30 cellular contexts compared by ENCODE assay signal in the genomic region with DNA sequence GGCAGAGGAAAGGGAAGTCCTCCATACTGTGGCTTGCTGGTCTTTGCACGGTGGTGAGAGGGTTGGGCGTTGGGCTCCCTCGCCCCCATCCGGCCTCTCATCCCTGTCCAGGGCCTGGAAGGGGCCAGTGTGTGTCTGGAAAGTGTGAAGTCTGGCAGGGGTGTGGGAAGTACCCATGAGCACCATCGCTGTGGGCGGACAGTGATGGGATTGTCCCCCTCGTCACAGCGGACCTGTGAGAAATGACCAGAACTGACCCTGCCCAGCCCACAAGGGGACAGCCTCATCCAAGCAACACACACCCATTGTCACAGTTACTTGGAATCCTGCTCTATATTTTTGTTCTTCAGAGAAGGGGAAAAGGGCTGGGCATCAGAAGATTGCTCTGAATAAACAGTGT.
"Had no signal": no experiment of that assay in that cellular context is flagged by ENCODE, and none has a peak within 500 bp of the region (broad histone marks: within the 10 kb centered on the region; RNA-seq: fewer than 3 reads in every experiment).

No MANE protein-coding gene starts in this region.

- H3K4me3 Mint-ChIP-seq: effector memory CD8-positive, alpha-beta T cell; immature natural killer cell; mesothelial cell of epicardium; naive B cell; natural killer cell treated with Interleukin-12 subunit alpha and Interleukin-12 subunit beta and Interleukin-15 and Interleukin-18, amount 100 ng/mL, for 72 hours; stimulated activated effector memory CD8-positive, alpha-beta T cell treated with anti-CD3 and anti-CD28 coated beads, Interleukin-12 subunit alpha, Interleukin-12 subunit beta, amount 100 ng/mL, for 72 hours had no signal

- H3K9me3 ChIP-seq: esophagus squamous epithelium, heart right ventricle, mucosa of descending colon, ovary, sigmoid colon, stomach, thyroid gland, uterus had no signal

- H3K4me3 ChIP-seq: esophagus squamous epithelium, mucosa of descending colon, ovary, sigmoid colon, stomach, thyroid gland, uterus had no signal

- H3K4me1 Mint-ChIP-seq: immature natural killer cell; mesothelial cell of epicardium; stimulated activated effector memory CD8-positive, alpha-beta T cell treated with anti-CD3 and anti-CD28 coated beads, Interleukin-12 subunit alpha, Interleukin-12 subunit beta, amount 100 ng/mL, for 72 hours had no signal

- H3K9me3 Mint-ChIP-seq: effector memory CD8-positive, alpha-beta T cell; immature natural killer cell; natural killer cell treated with Interleukin-12 subunit alpha and Interleukin-12 subunit beta and Interleukin-15 and Interleukin-18, amount 100 ng/mL, for 72 hours; stimulated activated effector memory CD8-positive, alpha-beta T cell treated with anti-CD3 and anti-CD28 coated beads, Interleukin-12 subunit alpha, Interleukin-12 subunit beta, amount 100 ng/mL, for 72 hours had no signal

- H3K4me1 ChIP-seq: sigmoid colon, uterus had no signal

- H3K36me3 ChIP-seq: esophagus squamous epithelium, ovary, sigmoid colon, stomach, thyroid gland, uterus had no signal

- H3K36me3 Mint-ChIP-seq: immature natural killer cell; mesothelial cell of epicardium; natural killer cell treated with Interleukin-12 subunit alpha and Interleukin-12 subunit beta and Interleukin-15 and Interleukin-18, amount 100 ng/mL, for 72 hours had no signal

- H3K27ac ChIP-seq: esophagus squamous epithelium, ovary, sigmoid colon, stomach, thyroid gland, uterus had no signal

- ATAC-seq: effector memory CD8-positive, alpha-beta T cell; mucosa of descending colon; stimulated activated effector memory CD8-positive, alpha-beta T cell treated with anti-CD3 and anti-CD28 coated beads, Interleukin-12 subunit alpha, Interleukin-12 subunit beta, amount 100 ng/mL, for 72 hours had no signal

- H3K27me3 Mint-ChIP-seq: natural killer cell treated with Interleukin-12 subunit alpha and Interleukin-12 subunit beta and Interleukin-15 and Interleukin-18, amount 100 ng/mL, for 72 hours had no signal

- DNase-seq: cerebellar nuclear complex; cortex of kidney; effector memory CD8-positive, alpha-beta T cell; erythroblast; esophagus squamous epithelium; foreskin melanocyte; glutamatergic neuron; heart right ventricle; hippocampal formation; immature natural killer cell; islet precursor cell; kidney glomerular epithelial cell; mesenchymal stem cell; mucosa of descending colon; naive B cell; occipital lobe; ovary; posterior cingulate gyrus; retina; sigmoid colon; stimulated activated CD4-positive, alpha-beta T cell treated with anti-CD3 and anti-CD28 coated beads, Interleukin-2, amount 100 ng/mL, for 24 hours; stimulated activated CD4-positive, alpha-beta T cell treated with anti-CD3 and anti-CD28 coated beads, Interleukin-4, amount 100 ng/mL, for 24 hours; stimulated activated naive CD4-positive, alpha-beta T cell treated with Interleukin-2 at 50 U/mL for 16 hours; stomach; thyroid gland; trophoblast cell; uterus had no signal

- H3K27ac Mint-ChIP-seq: immature natural killer cell; mesothelial cell of epicardium; naive B cell; natural killer cell treated with Interleukin-12 subunit alpha and Interleukin-12 subunit beta and Interleukin-15 and Interleukin-18, amount 100 ng/mL, for 72 hours; stimulated activated effector memory CD8-positive, alpha-beta T cell treated with anti-CD3 and anti-CD28 coated beads, Interleukin-12 subunit alpha, Interleukin-12 subunit beta, amount 100 ng/mL, for 72 hours had no signal

- H3K27me3 ChIP-seq: heart right ventricle, ovary, stomach, thyroid gland, uterus had no signal
